ENCODE assay signal across 13 cellular contexts in genomic region chr13:75226755-75227435, GRCh38.
DNase-seq lines count a peak whose midpoint lies in the region; ATAC-seq and TF ChIP-seq lines count a peak whose summit lies in the region.
"Had no signal": no experiment of that assay in that cellular context is flagged by ENCODE, and none has a peak within 500 bp of the region (broad histone marks: within the 10 kb centered on the region; RNA-seq: fewer than 3 reads in every experiment).

No MANE protein-coding gene starts in this region.

- POLR2A ChIA-PET in activated CD4-positive, alpha-beta T cell treated with anti-CD3 and anti-CD28 coated beads for 36 hours (lab: Charles Lee), result no interaction called here

- peaks cover 2% of the 10 kb centered on the region for H3K4me1 Mint-ChIP-seq in activated CD4-positive, alpha-beta T cell treated with anti-CD3 and anti-CD28 coated beads for 36 hours
- H3K4me1 Mint-ChIP-seq in stimulated activated naive CD8-positive, alpha-beta T cell treated with anti-CD3 and anti-CD28 coated beads, Interleukin-15, amount 100 ng/mL, for 72 hours, result no peaks in the 10 kb centered on the region

- H3K4me3 ChIP-seq in fibroblast of pulmonary artery (replicated peaks; ENCODE audit: low read depth, low read length), result no peak overlapping the region
- H3K4me3 ChIP-seq: BLaER1, mucosa of descending colon, tibial nerve had no signal

- DNase-seq in activated CD4-positive, alpha-beta T cell treated with anti-CD3 and anti-CD28 coated beads for 36 hours, result peak; percentile 10
- no peak for DNase-seq in activated CD4-positive, alpha-beta T cell treated with anti-CD3 and anti-CD28 coated beads for 4 hours
- DNase-seq in RPMI7951 (ENCODE audit: low read depth) (peak; percentile 88), fibroblast of pulmonary artery (ENCODE audit: low read depth) (peak; percentile 85), posterior cingulate gyrus (no peak), inferior parietal cortex (ENCODE audit: extremely low spot score) (no peak), NCI-H2029 (lab: John Stamatoyannopoulos, UW) (no peak)
- DNase-seq in stimulated activated naive CD8-positive, alpha-beta T cell treated with anti-CD3 and anti-CD28 coated beads, Interleukin-15, amount 100 ng/mL, for 72 hours, result no peak
- DNase-seq: activated naive CD4-positive, alpha-beta T cell treated with anti-CD3 and anti-CD28 coated beads, Interleukin-2, amount 50 U/mL, for 16 hours; mucosa of descending colon; T-helper 9 cell had no signal

- H3K4me3 Mint-ChIP-seq in activated CD4-positive, alpha-beta T cell treated with anti-CD3 and anti-CD28 coated beads for 36 hours, result no peak overlapping the region
- no peak overlapping the region for H3K4me3 Mint-ChIP-seq in stimulated activated naive CD8-positive, alpha-beta T cell treated with anti-CD3 and anti-CD28 coated beads, Interleukin-15, amount 100 ng/mL, for 72 hours

- TF ChIP-seq CTCF in fibroblast of pulmonary artery (IDR thresholded peaks at IDR 0.05; ENCODE audit: low read length, missing control alignments), result no peak

- intact Hi-C loops in activated CD4-positive, alpha-beta T cell treated with anti-CD3 and anti-CD28 coated beads for 36 hours (cut with DNase I, micrococcal nuclease), result no loop called here
- intact Hi-C loops in posterior cingulate gyrus (cut with DNase I), result no loop called here

- peak; percentile 58 for ATAC-seq in activated CD4-positive, alpha-beta T cell treated with anti-CD3 and anti-CD28 coated beads for 36 hours
- ATAC-seq in stimulated activated naive CD8-positive, alpha-beta T cell treated with anti-CD3 and anti-CD28 coated beads, Interleukin-15, amount 100 ng/mL, for 72 hours, result peak; percentile 41

- H3K27me3 Mint-ChIP-seq in activated CD4-positive, alpha-beta T cell treated with anti-CD3 and anti-CD28 coated beads for 36 hours, result no peaks in the 10 kb centered on the region
- H3K27me3 Mint-ChIP-seq in stimulated activated naive CD8-positive, alpha-beta T cell treated with anti-CD3 and anti-CD28 coated beads, Interleukin-15, amount 100 ng/mL, for 72 hours, result peaks cover 8% of the 10 kb centered on the region

- no peak overlapping the region for H3K27ac Mint-ChIP-seq in activated CD4-positive, alpha-beta T cell treated with anti-CD3 and anti-CD28 coated beads for 36 hours
- no peak overlapping the region for H3K27ac Mint-ChIP-seq in stimulated activated naive CD8-positive, alpha-beta T cell treated with anti-CD3 and anti-CD28 coated beads, Interleukin-15, amount 100 ng/mL, for 72 hours

- no peaks in the 10 kb centered on the region for H3K36me3 Mint-ChIP-seq in activated CD4-positive, alpha-beta T cell treated with anti-CD3 and anti-CD28 coated beads for 36 hours (ENCODE audit: low read depth)

- H3K9me3 Mint-ChIP-seq in activated CD4-positive, alpha-beta T cell treated with anti-CD3 and anti-CD28 coated beads for 36 hours (ENCODE audit: low read depth), result no peaks in the 10 kb centered on the region
- no peaks in the 10 kb centered on the region for H3K9me3 Mint-ChIP-seq in stimulated activated naive CD8-positive, alpha-beta T cell treated with anti-CD3 and anti-CD28 coated beads, Interleukin-15, amount 100 ng/mL, for 72 hours

- CTCF ChIA-PET in activated CD4-positive, alpha-beta T cell treated with anti-CD3 and anti-CD28 coated beads for 36 hours (lab: Charles Lee), result interaction anchor here (1.8 kb wide), 1 partner anchor 24 kb away, joined by 4 read pairs; no protein-coding TSS in a partner anchor

Comparison
In these comparisons a context has a peak if more than half of its experiments do, and no peak if none do; other contexts are left out.
1. DNase-seq: peak in activated CD4-positive, alpha-beta T cell treated with anti-CD3 and anti-CD28 coated beads for 36 hours (single experiment), RPMI7951 (single experiment) and fibroblast of pulmonary artery (single experiment); none in activated CD4-positive, alpha-beta T cell treated with anti-CD3 and anti-CD28 coated beads for 4 hours (0 of 2), stimulated activated naive CD8-positive, alpha-beta T cell treated with anti-CD3 and anti-CD28 coated beads, Interleukin-15, amount 100 ng/mL, for 72 hours (0 of 2), posterior cingulate gyrus (0 of 10), inferior parietal cortex (single experiment) and NCI-H2029 (single experiment).